Comparison of ENCODE assay signal across 23 cellular contexts in genomic region chr4:19494958-19495357, GRCh38.
"Had no signal": no experiment of that assay in that cellular context is flagged by ENCODE, and none has a peak within 500 bp of the region (broad histone marks: within the 10 kb centered on the region; RNA-seq: fewer than 3 reads in every experiment).

No MANE protein-coding gene starts in this region.

- H3K27ac Mint-ChIP-seq: activated CD4-positive, alpha-beta T cell treated with anti-CD3 and anti-CD28 coated beads, Interleukin-2, amount 10 ng/mL, durations not matched to agents 24 days and 14 days; activated CD8-positive, alpha-beta T cell treated with anti-CD3 and anti-CD28 coated beads for 36 hours; activated naive CD4-positive, alpha-beta T cell treated with anti-CD3 and anti-CD28 coated beads, Interleukin-2, amount 10 ng/mL, durations not matched to agents 7 days and 5 days; activated naive CD8-positive, alpha-beta T cell treated with anti-CD3 and anti-CD28 coated beads, Interleukin-2, amount 50 U/mL, for 24 hours; activated T-cell treated with anti-CD3 and anti-CD28 coated beads, Interleukin-2, amount 50 U/mL, for 24 hours; nephron progenitor cell; stimulated activated effector memory CD8-positive, alpha-beta T cell treated with anti-CD3 and anti-CD28 coated beads, Interleukin-12 subunit alpha, Interleukin-12 subunit beta, amount 100 ng/mL, for 72 hours; T-cell; type B pancreatic cell had no signal

- H3K4me1 ChIP-seq: gastroesophageal sphincter, heart left ventricle, left ventricle myocardium inferior, stomach had no signal

- H3K9me3 ChIP-seq: gastroesophageal sphincter, heart left ventricle, left ventricle myocardium inferior, stomach had no signal

- H3K9me3 Mint-ChIP-seq: nephron progenitor cell, type B pancreatic cell had no signal

- H3K27me3 ChIP-seq: cardiac muscle cell, gastroesophageal sphincter, heart left ventricle, stomach had no signal

- H3K27ac ChIP-seq: cardiac muscle cell, gastroesophageal sphincter, heart left ventricle, left ventricle myocardium inferior, stomach had no signal

- H3K4me2 ChIP-seq: smooth muscle cell had no signal

- ATAC-seq: activated CD8-positive, alpha-beta T cell treated with anti-CD3 and anti-CD28 coated beads for 36 hours; activated naive CD8-positive, alpha-beta T cell treated with anti-CD3 and anti-CD28 coated beads, Interleukin-2, amount 50 U/mL, for 24 hours; gastroesophageal sphincter; heart left ventricle; sciatic nerve; stimulated activated effector memory CD8-positive, alpha-beta T cell treated with anti-CD3 and anti-CD28 coated beads, Interleukin-12 subunit alpha, Interleukin-12 subunit beta, amount 100 ng/mL, for 72 hours; T-cell had no signal

- DNase-seq: activated CD4-positive, alpha-beta T cell treated with anti-CD3 and anti-CD28 coated beads, Interleukin-2, amount 10 ng/mL, durations not matched to agents 24 days and 14 days; activated CD4-positive, CD25-positive, alpha-beta regulatory T cell; activated CD8-positive, alpha-beta T cell treated with anti-CD3 and anti-CD28 coated beads for 36 hours; activated naive CD4-positive, alpha-beta T cell treated with anti-CD3 and anti-CD28 coated beads, Interleukin-2, amount 10 ng/mL, durations not matched to agents 7 days and 5 days; activated naive CD8-positive, alpha-beta T cell treated with anti-CD3 and anti-CD28 coated beads, Interleukin-2, amount 50 U/mL, for 24 hours; activated T-cell treated with anti-CD3 and anti-CD28 coated beads, Interleukin-2, amount 50 U/mL, for 24 hours; aorta; dermis blood vessel endothelial cell; effector memory CD4-positive, alpha-beta T cell; heart left ventricle; kidney glomerular epithelial cell; left ventricle myocardium inferior; nephron progenitor cell; nucleus accumbens; stimulated activated CD4-positive, alpha-beta T cell treated with anti-CD3 and anti-CD28 coated beads, Interleukin-4, amount 100 ng/mL, for 24 hours; stomach; T-cell had no signal

- H3K4me3 ChIP-seq: cardiac muscle cell, gastroesophageal sphincter, heart left ventricle, left ventricle myocardium inferior, smooth muscle cell, stomach had no signal

- H3K4me3 Mint-ChIP-seq: activated CD4-positive, alpha-beta T cell treated with anti-CD3 and anti-CD28 coated beads, Interleukin-2, amount 10 ng/mL, durations not matched to agents 24 days and 14 days; activated CD8-positive, alpha-beta T cell treated with anti-CD3 and anti-CD28 coated beads for 36 hours; activated naive CD4-positive, alpha-beta T cell treated with anti-CD3 and anti-CD28 coated beads, Interleukin-2, amount 10 ng/mL, durations not matched to agents 7 days and 5 days; activated naive CD8-positive, alpha-beta T cell treated with anti-CD3 and anti-CD28 coated beads, Interleukin-2, amount 50 U/mL, for 24 hours; activated T-cell treated with anti-CD3 and anti-CD28 coated beads, Interleukin-2, amount 50 U/mL, for 24 hours; nephron progenitor cell; stimulated activated effector memory CD8-positive, alpha-beta T cell treated with anti-CD3 and anti-CD28 coated beads, Interleukin-12 subunit alpha, Interleukin-12 subunit beta, amount 100 ng/mL, for 72 hours; T-cell; type B pancreatic cell had no signal

- H3K36me3 ChIP-seq: cardiac muscle cell, gastroesophageal sphincter, heart left ventricle, left ventricle myocardium inferior, stomach had no signal

- H3K27me3 Mint-ChIP-seq: activated CD4-positive, alpha-beta T cell treated with anti-CD3 and anti-CD28 coated beads, Interleukin-2, amount 10 ng/mL, durations not matched to agents 24 days and 14 days; activated CD8-positive, alpha-beta T cell treated with anti-CD3 and anti-CD28 coated beads for 36 hours; activated naive CD4-positive, alpha-beta T cell treated with anti-CD3 and anti-CD28 coated beads, Interleukin-2, amount 10 ng/mL, durations not matched to agents 7 days and 5 days; activated naive CD8-positive, alpha-beta T cell treated with anti-CD3 and anti-CD28 coated beads, Interleukin-2, amount 50 U/mL, for 24 hours; activated T-cell treated with anti-CD3 and anti-CD28 coated beads, Interleukin-2, amount 50 U/mL, for 24 hours; T-cell; type B pancreatic cell had no signal

- H3K36me3 Mint-ChIP-seq: activated naive CD4-positive, alpha-beta T cell treated with anti-CD3 and anti-CD28 coated beads, Interleukin-2, amount 10 ng/mL, durations not matched to agents 7 days and 5 days; stimulated activated effector memory CD8-positive, alpha-beta T cell treated with anti-CD3 and anti-CD28 coated beads, Interleukin-12 subunit alpha, Interleukin-12 subunit beta, amount 100 ng/mL, for 72 hours; T-cell; type B pancreatic cell had no signal

- H3K4me1 Mint-ChIP-seq: activated CD4-positive, alpha-beta T cell treated with anti-CD3 and anti-CD28 coated beads, Interleukin-2, amount 10 ng/mL, durations not matched to agents 24 days and 14 days; activated naive CD4-positive, alpha-beta T cell treated with anti-CD3 and anti-CD28 coated beads, Interleukin-2, amount 10 ng/mL, durations not matched to agents 7 days and 5 days; activated naive CD8-positive, alpha-beta T cell treated with anti-CD3 and anti-CD28 coated beads, Interleukin-2, amount 50 U/mL, for 24 hours; nephron progenitor cell; stimulated activated effector memory CD8-positive, alpha-beta T cell treated with anti-CD3 and anti-CD28 coated beads, Interleukin-12 subunit alpha, Interleukin-12 subunit beta, amount 100 ng/mL, for 72 hours; T-cell had no signal
